ENCODE assay signal across 20 cellular contexts in the genomic region with DNA sequence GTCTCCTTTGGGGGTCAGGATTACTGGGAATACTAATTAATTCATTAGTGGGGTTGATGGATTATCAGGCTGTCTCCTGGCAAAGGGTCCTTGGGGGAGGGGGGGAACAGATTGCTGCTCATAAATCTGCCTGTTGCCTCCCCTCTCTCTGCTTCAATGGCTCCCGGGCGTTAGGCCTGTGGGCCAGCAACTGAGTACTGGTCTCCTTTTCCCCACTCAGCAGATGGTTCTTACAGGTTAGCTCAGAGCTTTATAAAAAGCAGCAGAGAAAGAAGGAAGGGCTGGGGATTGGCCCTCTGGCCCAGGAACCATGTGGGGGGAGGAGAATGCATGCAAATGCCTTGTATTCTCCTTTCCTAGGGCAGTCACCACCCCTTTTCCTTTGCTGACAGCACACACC. TPM values are rescaled to one million over a fixed set of nuclear protein-coding genes. Genes with fewer than 3 reads are reported as not detected.
DNase-seq lines count a peak whose midpoint lies in the region; ATAC-seq and TF ChIP-seq lines count a peak whose summit lies in the region.
"Had no signal": no experiment of that assay in that cellular context is flagged by ENCODE, and none has a peak within 500 bp of the region (broad histone marks: within the 10 kb centered on the region; RNA-seq: fewer than 3 reads in every experiment).

No MANE protein-coding gene starts in this region.

- no peak overlapping the region for H2BK120ac ChIP-seq in H9 (ENCODE audit: low read depth, low read length, poor library complexity, severe bottlenecking)

- no peak overlapping the region for H3K18ac ChIP-seq in H9 (ENCODE audit: insufficient read length, low read depth, low read length)

- no peak overlapping the region for H2BK15ac ChIP-seq in H9 (ENCODE audit: low read depth, low read length)

- H2BK12ac ChIP-seq in H9 (ENCODE audit: insufficient read length, low read depth, low read length), result no peak overlapping the region

- no CpG with 5 or more reads among the region's 2 CpGs for WGBS in H9 (ENCODE audit: extremely low coverage, insufficient read length, low lambda C conversion rate)
- 7% methylated on average over 2 of the region's 2 CpGs for WGBS in esophagus muscularis mucosa

- no peak overlapping the region for H3K4ac ChIP-seq in H9 (ENCODE audit: low read depth, low read length)

- peaks cover 16 to 19% of the 10 kb centered on the region in 2 experiments for H3K9me3 Mint-ChIP-seq in H9
- peaks cover 21% of the 10 kb centered on the region for H3K9me3 Mint-ChIP-seq in WTC11

- H3K27me3 ChIP-seq in H9 (ENCODE audit: insufficient read depth, low read length), result no peaks in the 10 kb centered on the region
- peaks cover 0 to 46% (median 2%) of the 10 kb centered on the region in 4 donors for H3K27me3 ChIP-seq in esophagus muscularis mucosa
- H3K27me3 ChIP-seq: SJSA1 had no signal

- H3K9ac ChIP-seq in H9 (ENCODE audit: extremely low read depth, insufficient read length, low read length), result no peak overlapping the region

- TF ChIP-seq EP300 in esophagus muscularis mucosa (IDR thresholded peaks at IDR 0.05), result no peak

- H2BK5ac ChIP-seq in H9 (ENCODE audit: insufficient read length, low read length), result no peak overlapping the region

- no peak for TF ChIP-seq CTCF in H9 (conservative IDR thresholded peaks at IDR 0.05)
- TF ChIP-seq CTCF in WTC11 (IDR thresholded peaks at IDR 0.05), result no peak
- no peak for TF ChIP-seq CTCF in esophagus muscularis mucosa (IDR thresholded peaks at IDR 0.05)

- CTCF ChIA-PET in WTC11 (lab: Charles Lee), result no interaction called here

- H3K4me1 ChIP-seq in H9 (ENCODE audit: insufficient read depth, low read length) (no peaks in the 10 kb centered on the region), esophagus muscularis mucosa (peaks cover 0 to 9% (median 3%) of the 10 kb centered on the region in 4 donors)
- H3K4me1 ChIP-seq: SJSA1 had no signal

- ATAC-seq in WTC11 (peak; percentile 32), HG03457 (IDR thresholded peaks at IDR 0.05; ENCODE audit: unreplicated experiment) (no peak)

- POLR2A ChIA-PET in WTC11 (lab: Charles Lee), result no interaction called here

- no peak overlapping the region for H3K14ac ChIP-seq in H9 (ENCODE audit: insufficient read depth, low read length)

- H3K4me1 Mint-ChIP-seq in H9 (peaks cover 19 to 21% of the 10 kb centered on the region in 2 experiments), WTC11 (peaks cover 28% of the 10 kb centered on the region)

- H3K79me1 ChIP-seq in H9 (ENCODE audit: insufficient read depth, low read depth, low read length, poor library complexity, severe bottlenecking), result no peaks in the 10 kb centered on the region

- peaks cover 23% of the 10 kb centered on the region for H3K27me3 Mint-ChIP-seq in H9 (ENCODE audit: low read depth)
- H3K27me3 Mint-ChIP-seq in WTC11 (ENCODE audit: low read depth), result peaks cover 25% of the 10 kb centered on the region

- no peak overlapping the region for H3K23ac ChIP-seq in H9 (ENCODE audit: insufficient read length, low read depth, low read length)

- H3K9me3 ChIP-seq in H9 (ENCODE audit: control insufficient read depth, low read depth, low read length) (no peaks in the 10 kb centered on the region), esophagus muscularis mucosa (peaks cover 0 to 9% (median 0%) of the 10 kb centered on the region in 4 donors)
- H3K9me3 ChIP-seq: SJSA1 had no signal

- no peak overlapping the region for H2AFZ ChIP-seq in H9 (ENCODE audit: low read length)

- no peak overlapping the region for H3T11ph ChIP-seq in H9 (ENCODE audit: low read length)

- H3K36me3 ChIP-seq in esophagus muscularis mucosa, result no peaks in the 10 kb centered on the region
- H3K36me3 ChIP-seq: SJSA1 had no signal

- no peak overlapping the region for H3K4me3 ChIP-seq in esophagus muscularis mucosa
- H3K4me3 ChIP-seq: SJSA1 had no signal

- H3K56ac ChIP-seq in H9 (ENCODE audit: insufficient read length, low read depth, low read length), result no peak overlapping the region

- H4K91ac ChIP-seq in H9 (ENCODE audit: insufficient read length, low read depth, low read length), result no peak overlapping the region

- no peak for TF ChIP-seq POLR2A in esophagus muscularis mucosa (IDR thresholded peaks at IDR 0.05; ENCODE audit: low read depth)

- intact Hi-C loops in esophagus muscularis mucosa (cut with DNase I), result no loop called here

- DNase-seq in H9 (peak; percentile 50), NCI-H446 treated with DMSO at 0.1 percent for 48 hours (lab: John Stamatoyannopoulos, UW) (peak; percentile 94), WTC11 (ENCODE audit: low spot score) (peak; percentile 29), retina (peak; percentile 37), DMS153 treated with DMSO at 0.1 percent for 48 hours (lab: John Stamatoyannopoulos, UW; ENCODE audit: unreplicated experiment) (no peak), esophagus muscularis mucosa (ENCODE audit: extremely low spot score) (no peak)
- DNase-seq: ACHN; AML-193; CD4-positive, CD25-positive, alpha-beta regulatory T cell; DMS79 treated with DMSO at 0.1 percent for 48 hours; GOT3; HFFc6; NCI-H1417 treated with DMSO at 0.1 percent for 48 hours; NCI-H2029 treated with DMSO at 0.1 percent for 48 hours; NCI-H2227 treated with DMSO at 0.1 percent for 48 hours; NCI-H748 treated with DMSO at 0.1 percent for 48 hours; SW 1271 had no signal

- H2BK20ac ChIP-seq in H9 (ENCODE audit: low read depth, low read length, poor library complexity, severe bottlenecking), result no peak overlapping the region

- no peak overlapping the region for H3K27ac ChIP-seq in H9 (ENCODE audit: insufficient read length, low read depth, low read length)
- H3K27ac ChIP-seq in esophagus muscularis mucosa (replicated peaks in 1 of 4), result no peak overlapping the region
- H3K27ac ChIP-seq: SJSA1 had no signal

- H3K36me3 Mint-ChIP-seq in H9 (ENCODE audit: insufficient read depth in 1 of 3, low read depth in 3 of 3), result peaks cover 4 to 14% (median 6%) of the 10 kb centered on the region in 3 experiments; a peak in 6 of 7 replicates
- peaks cover 20% of the 10 kb centered on the region for H3K36me3 Mint-ChIP-seq in WTC11

- H3K79me2 ChIP-seq in H9 (ENCODE audit: insufficient read depth, low read length), result no peaks in the 10 kb centered on the region

- no peak overlapping the region for H4K8ac ChIP-seq in H9 (replicated peaks; ENCODE audit: insufficient read length, low read depth, low read length)

- no peak overlapping the region for H2AK5ac ChIP-seq in H9 (ENCODE audit: insufficient read length, low read length)

- H3K23me2 ChIP-seq in H9 (ENCODE audit: insufficient read length, low read depth, low read length, poor library complexity, severe bottlenecking), result no peaks in the 10 kb centered on the region

- H3K4me3 Mint-ChIP-seq in H9 (no peak overlapping the region), WTC11 (no peak overlapping the region)
- H3K4me3 Mint-ChIP-seq: CD4-positive, CD25-positive, alpha-beta regulatory T cell; HFFc6; T-helper 2 cell treated with Interferon-gamma antibody and Interleukin-4, amounts not matched to agents 5 μg/mL and 100 μg/mL, for 36 hours had no signal

- H3K27ac Mint-ChIP-seq in H9 (no peak overlapping the region), WTC11 (no peak overlapping the region)
- H3K27ac Mint-ChIP-seq: CD4-positive, CD25-positive, alpha-beta regulatory T cell; HFFc6; T-helper 2 cell treated with Interferon-gamma antibody and Interleukin-4, amounts not matched to agents 5 μg/mL and 100 μg/mL, for 36 hours had no signal

- H4K20me1 ChIP-seq in H9 (ENCODE audit: control insufficient read depth, insufficient read depth, insufficient read length), result no peaks in the 10 kb centered on the region

- no peak overlapping the region for H3K4me2 ChIP-seq in H9 (ENCODE audit: insufficient read depth, insufficient read length, low read length)

- H4K5ac ChIP-seq in H9 (ENCODE audit: insufficient read length, low read depth, low read length), result no peak overlapping the region

TF ChIP-seq in WTC11, 78 proteins besides CTCF, POLR2A, EP300 and RAD21 (continues in another document):
- TF ChIP-seq NFATC4 (CRISPR knock-in tag; IDR thresholded peaks at IDR 0.05) (no peak), FOXK1 (CRISPR knock-in tag; IDR thresholded peaks at IDR 0.05) (no peak)
- TF ChIP-seq, protein P1, sequence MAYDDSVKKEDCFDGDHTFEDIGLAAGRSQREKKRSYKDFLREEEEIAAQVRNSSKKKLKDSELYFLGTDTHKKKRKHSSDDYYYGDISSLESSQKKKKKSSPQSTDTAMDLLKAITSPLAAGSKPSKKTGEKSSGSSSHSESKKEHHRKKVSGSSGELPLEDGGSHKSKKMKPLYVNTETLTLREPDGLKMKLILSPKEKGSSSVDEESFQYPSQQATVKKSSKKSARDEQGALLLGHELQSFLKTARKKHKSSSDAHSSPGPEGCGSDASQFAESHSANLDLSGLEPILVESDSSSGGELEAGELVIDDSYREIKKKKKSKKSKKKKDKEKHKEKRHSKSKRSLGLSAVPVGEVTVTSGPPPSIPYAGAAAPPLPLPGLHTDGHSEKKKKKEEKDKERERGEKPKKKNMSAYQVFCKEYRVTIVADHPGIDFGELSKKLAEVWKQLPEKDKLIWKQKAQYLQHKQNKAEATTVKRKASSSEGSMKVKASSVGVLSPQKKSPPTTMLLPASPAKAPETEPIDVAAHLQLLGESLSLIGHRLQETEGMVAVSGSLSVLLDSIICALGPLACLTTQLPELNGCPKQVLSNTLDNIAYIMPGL (CRISPR knock-in tag; IDR thresholded peaks at IDR 0.05), result no peak
- TF ChIP-seq, protein P2, sequence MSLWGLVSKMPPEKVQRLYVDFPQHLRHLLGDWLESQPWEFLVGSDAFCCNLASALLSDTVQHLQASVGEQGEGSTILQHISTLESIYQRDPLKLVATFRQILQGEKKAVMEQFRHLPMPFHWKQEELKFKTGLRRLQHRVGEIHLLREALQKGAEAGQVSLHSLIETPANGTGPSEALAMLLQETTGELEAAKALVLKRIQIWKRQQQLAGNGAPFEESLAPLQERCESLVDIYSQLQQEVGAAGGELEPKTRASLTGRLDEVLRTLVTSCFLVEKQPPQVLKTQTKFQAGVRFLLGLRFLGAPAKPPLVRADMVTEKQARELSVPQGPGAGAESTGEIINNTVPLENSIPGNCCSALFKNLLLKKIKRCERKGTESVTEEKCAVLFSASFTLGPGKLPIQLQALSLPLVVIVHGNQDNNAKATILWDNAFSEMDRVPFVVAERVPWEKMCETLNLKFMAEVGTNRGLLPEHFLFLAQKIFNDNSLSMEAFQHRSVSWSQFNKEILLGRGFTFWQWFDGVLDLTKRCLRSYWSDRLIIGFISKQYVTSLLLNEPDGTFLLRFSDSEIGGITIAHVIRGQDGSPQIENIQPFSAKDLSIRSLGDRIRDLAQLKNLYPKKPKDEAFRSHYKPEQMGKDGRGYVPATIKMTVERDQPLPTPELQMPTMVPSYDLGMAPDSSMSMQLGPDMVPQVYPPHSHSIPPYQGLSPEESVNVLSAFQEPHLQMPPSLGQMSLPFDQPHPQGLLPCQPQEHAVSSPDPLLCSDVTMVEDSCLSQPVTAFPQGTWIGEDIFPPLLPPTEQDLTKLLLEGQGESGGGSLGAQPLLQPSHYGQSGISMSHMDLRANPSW (CRISPR knock-in tag; conservative IDR thresholded peaks at IDR 0.05; ENCODE audit: low read depth), result no peak

RNA-seq across cellular contexts. Expression of a gene that starts 2.4 kb away (rescaled TPM):
- total RNA-seq in H9 (2021) (not detected in 2 replicates), WTC11 (2021) (not detected in 3 replicates), esophagus muscularis mucosa (not detected)
- total RNA-seq: CD4-positive, CD25-positive, alpha-beta regulatory T cell; HFFc6; SJSA1 had no signal

RNA-seq across cellular contexts. Expression of a gene that starts 32.9 kb away (rescaled TPM):
- total RNA-seq in H9 (2021) (not detected in 2 replicates), WTC11 (2021) (0.21 to 0.39 TPM (median 0.25 TPM) in 3 replicates), esophagus muscularis mucosa (1 to 10 TPM; 1.1 to 4.6 (median 2.6) TPM)
- total RNA-seq: HFFc6 had no signal

Comparison
In these comparisons a context has a peak if more than half of its experiments do, and no peak if none do; other contexts are left out.
1. DNase-seq: peak in H9 (single experiment), NCI-H446 treated with DMSO at 0.1 percent for 48 hours (single experiment), WTC11 (single experiment) and retina (single experiment); none in DMS153 treated with DMSO at 0.1 percent for 48 hours (single experiment) and esophagus muscularis mucosa (single experiment).